In the genomic region with DNA sequence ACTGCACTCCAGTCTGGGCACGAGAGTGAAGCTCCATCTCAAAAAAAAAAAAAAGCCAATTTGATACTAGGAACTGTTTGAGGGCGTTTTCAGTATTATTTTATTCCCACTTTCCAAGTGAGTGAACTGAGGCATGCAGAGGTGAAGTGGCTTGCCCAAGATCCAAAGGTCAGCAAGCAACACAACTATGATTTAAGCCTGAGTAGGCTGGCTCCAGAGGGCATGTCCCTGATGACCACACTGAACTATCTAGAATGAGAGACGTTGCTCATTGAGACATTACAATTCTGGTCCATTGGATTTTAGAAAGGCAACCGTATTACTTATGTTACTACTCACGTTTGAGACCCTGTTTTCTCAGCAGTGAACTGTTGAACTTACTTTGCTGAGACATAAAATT, we compare ENCODE assay signal across 21 cellular contexts. TPM values are rescaled to one million over a fixed set of nuclear protein-coding genes. Genes with fewer than 3 reads are reported as not detected.
DNase-seq lines count a peak whose midpoint lies in the region; ATAC-seq and TF ChIP-seq lines count a peak whose summit lies in the region.
"Had no signal": no experiment of that assay in that cellular context is flagged by ENCODE, and none has a peak within 500 bp of the region (broad histone marks: within the 10 kb centered on the region; RNA-seq: fewer than 3 reads in every experiment).

No MANE protein-coding gene starts in this region.

- no peaks in the 10 kb centered on the region for H3K36me3 ChIP-seq in esophagus muscularis mucosa
- H3K36me3 ChIP-seq: BLaER1, HAP-1 had no signal

- no peaks in the 10 kb centered on the region for H3K36me3 Mint-ChIP-seq in natural killer cell treated with Interleukin-12 subunit alpha and Interleukin-12 subunit beta and Interleukin-15 and Interleukin-18, amount 100 ng/mL, for 72 hours
- H3K36me3 Mint-ChIP-seq in natural killer cell: no peaks in the 10 kb centered on the region
- H3K36me3 Mint-ChIP-seq in activated CD4-positive, alpha-beta memory T cell treated with anti-CD3 and anti-CD28 coated beads, Interleukin-2, amount 10 ng/mL, durations not matched to agents 7 days and 5 days (ENCODE audit: low read depth): no peaks in the 10 kb centered on the region
- no peaks in the 10 kb centered on the region for H3K36me3 Mint-ChIP-seq in endothelial cell (ENCODE audit: low read depth, unreplicated experiment)
- H3K36me3 Mint-ChIP-seq: CD4-positive, CD25-positive, alpha-beta regulatory T cell; CD8-positive, alpha-beta T cell had no signal

- TF ChIP-seq EP300 in esophagus muscularis mucosa (IDR thresholded peaks at IDR 0.05): no peak

- H3K9me3 ChIP-seq in esophagus muscularis mucosa: no peaks in the 10 kb centered on the region
- H3K9me3 ChIP-seq: BLaER1, Caco-2, HAP-1 had no signal

- no peaks in the 10 kb centered on the region for H3K9me3 Mint-ChIP-seq in natural killer cell treated with Interleukin-12 subunit alpha and Interleukin-12 subunit beta and Interleukin-15 and Interleukin-18, amount 100 ng/mL, for 72 hours
- no peaks in the 10 kb centered on the region for H3K9me3 Mint-ChIP-seq in natural killer cell
- H3K9me3 Mint-ChIP-seq in activated CD4-positive, alpha-beta memory T cell treated with anti-CD3 and anti-CD28 coated beads, Interleukin-2, amount 10 ng/mL, durations not matched to agents 7 days and 5 days: no peaks in the 10 kb centered on the region
- H3K9me3 Mint-ChIP-seq in endothelial cell (ENCODE audit: unreplicated experiment): no peaks in the 10 kb centered on the region
- H3K9me3 Mint-ChIP-seq: CD8-positive, alpha-beta T cell; HFFc6 had no signal

- H3K4me1 ChIP-seq in esophagus muscularis mucosa: peaks cover 9 to 95% (median 70%) of the 10 kb centered on the region in 4 donors
- H3K4me1 ChIP-seq: HAP-1 had no signal

- DNase-seq in natural killer cell treated with Interleukin-12 subunit alpha and Interleukin-12 subunit beta and Interleukin-15 and Interleukin-18, amount 100 ng/mL, for 72 hours (ENCODE audit: low spot score): peak; percentile 2
- DNase-seq in natural killer cell: no peak
- no peak for DNase-seq in esophagus muscularis mucosa (ENCODE audit: extremely low spot score)
- DNase-seq in left lobe of liver (ENCODE audit: low spot score): no peak
- DNase-seq in activated CD4-positive, alpha-beta memory T cell treated with anti-CD3 and anti-CD28 coated beads, Interleukin-2, amount 10 ng/mL, durations not matched to agents 7 days and 5 days: no peak
- DNase-seq in endothelial cell (ENCODE audit: low spot score): no peak
- DNase-seq: Caco-2; CD4-positive, CD25-positive, alpha-beta regulatory T cell; CD8-positive, alpha-beta T cell; DMS153; DMS79; EL; GDM1; GOT3; HFFc6 had no signal

- peak overlapping the region in 3 of 4 donors; percentile 35 to 83 (median 79) for H3K27ac ChIP-seq in esophagus muscularis mucosa (replicated peaks in 1 of 4)
- H3K27ac ChIP-seq: 22Rv1, BLaER1, C4-2B had no signal

- no peaks in the 10 kb centered on the region for H3K4me1 Mint-ChIP-seq in natural killer cell treated with Interleukin-12 subunit alpha and Interleukin-12 subunit beta and Interleukin-15 and Interleukin-18, amount 100 ng/mL, for 72 hours (ENCODE audit: low read depth in 2 of 2)
- H3K4me1 Mint-ChIP-seq in natural killer cell (no peaks in the 10 kb centered on the region), endothelial cell (ENCODE audit: unreplicated experiment) (no peaks in the 10 kb centered on the region)
- H3K4me1 Mint-ChIP-seq in activated CD4-positive, alpha-beta memory T cell treated with anti-CD3 and anti-CD28 coated beads, Interleukin-2, amount 10 ng/mL, durations not matched to agents 7 days and 5 days: no peaks in the 10 kb centered on the region
- H3K4me1 Mint-ChIP-seq: CD4-positive, CD25-positive, alpha-beta regulatory T cell had no signal

- no peaks in the 10 kb centered on the region for H3K27me3 ChIP-seq in esophagus muscularis mucosa
- H3K27me3 ChIP-seq: BLaER1 had no signal

- ATAC-seq in natural killer cell treated with Interleukin-12 subunit alpha and Interleukin-12 subunit beta and Interleukin-15 and Interleukin-18, amount 100 ng/mL, for 72 hours: no peak
- ATAC-seq in natural killer cell (no peak), left lobe of liver (peak; percentile 29)
- ATAC-seq: CD8-positive, alpha-beta T cell; GM12878 had no signal

- CTCF ChIA-PET in activated CD4-positive, alpha-beta memory T cell treated with anti-CD3 and anti-CD28 coated beads, Interleukin-2, amount 10 ng/mL, durations not matched to agents 7 days and 5 days (lab: Charles Lee): no interaction called here

- TF ChIP-seq POLR2A in esophagus muscularis mucosa (IDR thresholded peaks at IDR 0.05; ENCODE audit: low read depth): no peak

- TF ChIP-seq CTCF in natural killer cell (IDR thresholded peaks at IDR 0.05) (no peak), esophagus muscularis mucosa (IDR thresholded peaks at IDR 0.05) (no peak), endothelial cell (IDR thresholded peaks at IDR 0.05; ENCODE audit: unreplicated experiment) (no peak)

- H3K27ac Mint-ChIP-seq in natural killer cell treated with Interleukin-12 subunit alpha and Interleukin-12 subunit beta and Interleukin-15 and Interleukin-18, amount 100 ng/mL, for 72 hours: no peak overlapping the region
- H3K27ac Mint-ChIP-seq in natural killer cell: no peak overlapping the region
- no peak overlapping the region for H3K27ac Mint-ChIP-seq in activated CD4-positive, alpha-beta memory T cell treated with anti-CD3 and anti-CD28 coated beads, Interleukin-2, amount 10 ng/mL, durations not matched to agents 7 days and 5 days
- no peak overlapping the region for H3K27ac Mint-ChIP-seq in endothelial cell (ENCODE audit: unreplicated experiment)
- H3K27ac Mint-ChIP-seq: B cell; CD4-positive, CD25-positive, alpha-beta regulatory T cell; CD8-positive, alpha-beta T cell; HFFc6 had no signal

- 69% methylated on average over 5 of the region's 5 CpGs for WGBS in esophagus muscularis mucosa

- H3K4me3 ChIP-seq in esophagus muscularis mucosa: no peak overlapping the region
- H3K4me3 ChIP-seq: BLaER1, GM12878, HAP-1 had no signal

- peaks cover 6 to 12% of the 10 kb centered on the region in 2 donors for H3K27me3 Mint-ChIP-seq in natural killer cell treated with Interleukin-12 subunit alpha and Interleukin-12 subunit beta and Interleukin-15 and Interleukin-18, amount 100 ng/mL, for 72 hours
- H3K27me3 Mint-ChIP-seq in natural killer cell (ENCODE audit: low read depth in 2 of 2) (peaks cover 9 to 24% of the 10 kb centered on the region in 2 donors), endothelial cell (ENCODE audit: unreplicated experiment) (no peaks in the 10 kb centered on the region)
- peaks cover 1% of the 10 kb centered on the region for H3K27me3 Mint-ChIP-seq in activated CD4-positive, alpha-beta memory T cell treated with anti-CD3 and anti-CD28 coated beads, Interleukin-2, amount 10 ng/mL, durations not matched to agents 7 days and 5 days
- H3K27me3 Mint-ChIP-seq: B cell had no signal

- POLR2A ChIA-PET in activated CD4-positive, alpha-beta memory T cell treated with anti-CD3 and anti-CD28 coated beads, Interleukin-2, amount 10 ng/mL, durations not matched to agents 7 days and 5 days (lab: Charles Lee): no interaction called here

- no peak overlapping the region for H3K4me3 Mint-ChIP-seq in natural killer cell treated with Interleukin-12 subunit alpha and Interleukin-12 subunit beta and Interleukin-15 and Interleukin-18, amount 100 ng/mL, for 72 hours
- H3K4me3 Mint-ChIP-seq in natural killer cell (no peak overlapping the region), endothelial cell (ENCODE audit: unreplicated experiment) (no peak overlapping the region)
- no peak overlapping the region for H3K4me3 Mint-ChIP-seq in activated CD4-positive, alpha-beta memory T cell treated with anti-CD3 and anti-CD28 coated beads, Interleukin-2, amount 10 ng/mL, durations not matched to agents 7 days and 5 days
- H3K4me3 Mint-ChIP-seq: B cell; CD4-positive, CD25-positive, alpha-beta regulatory T cell; CD8-positive, alpha-beta T cell; HFFc6 had no signal

- intact Hi-C loops in natural killer cell (cut with micrococcal nuclease) (no loop called here), esophagus muscularis mucosa (cut with DNase I) (no loop called here)

RNA-seq across cellular contexts. Expression of gene KCNMA1, which starts 20.8 kb away (rescaled TPM):
- total RNA-seq in natural killer cell treated with Interleukin-12 subunit alpha and Interleukin-12 subunit beta and Interleukin-15 and Interleukin-18, amount 100 ng/mL, for 72 hours: 1 to 10 TPM in 1 of 2 donors, not detected in 1; 2.8 TPM
- total RNA-seq in natural killer cell (1 to 10 TPM in 1 of 3 donors, under 1 TPM in 2; 0.40 to 1.8 (median 0.63) TPM), esophagus muscularis mucosa (100 to 1,000 TPM; 146 to 300 (median 265) TPM), left lobe of liver (44.0 TPM), endothelial cell (ENCODE audit: unreplicated experiment) (5.1 TPM)
- under 1 TPM; 0.25 to 0.38 TPM for total RNA-seq in activated CD4-positive, alpha-beta memory T cell treated with anti-CD3 and anti-CD28 coated beads, Interleukin-2, amount 10 ng/mL, durations not matched to agents 7 days and 5 days
- total RNA-seq: CD4-positive, CD25-positive, alpha-beta regulatory T cell; CD8-positive, alpha-beta T cell had no signal
